ENCODE assay signal across 8 cellular contexts in the genomic region with DNA sequence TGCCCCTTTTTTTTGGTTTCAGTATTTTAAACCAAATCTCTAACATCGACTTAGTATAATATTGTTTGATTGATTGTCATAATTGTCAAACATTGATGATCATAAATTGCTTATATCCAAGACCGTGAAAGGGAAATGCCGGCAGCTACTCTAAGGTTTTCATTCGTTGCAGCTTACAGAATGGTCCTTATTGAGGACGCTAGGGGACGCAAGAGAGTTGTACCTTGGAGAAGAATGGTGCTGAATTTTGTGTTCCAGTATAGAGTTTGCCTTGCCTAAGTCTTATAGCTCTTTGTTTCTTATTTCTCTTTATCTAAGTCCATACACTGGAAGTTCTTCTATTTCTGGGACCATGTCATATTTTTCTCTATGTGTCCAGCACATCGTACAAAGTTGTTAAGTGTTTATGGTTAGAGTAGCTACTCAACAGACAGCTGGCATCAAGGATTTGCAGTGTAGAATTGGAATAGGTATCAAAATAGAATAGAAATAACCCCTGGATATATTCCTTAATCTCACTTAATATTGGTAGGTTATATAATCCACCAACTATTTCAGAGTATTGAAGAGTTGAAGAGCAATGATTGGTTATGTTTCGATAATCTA.
DNase-seq lines count a peak whose midpoint lies in the region; ATAC-seq, FAIRE-seq and TF ChIP-seq lines count a peak whose summit lies in the region.
"Not testable (repeated sequence)": the region's sequence is repeated elsewhere in the genome, so short reads cannot be mapped to it uniquely, and the experiment has no call there.

No MANE protein-coding gene starts in this region.

- SMC1A ChIA-PET in GM12878 (lab: Charles Lee; ENCODE audit: uncharacterized antibody, unreplicated experiment), result interaction anchor here (0.8 to 1.4 kb wide), 5 partner anchors 90 to 822 kb away, joined by 3 to 5 read pairs (median 4); no protein-coding TSS in a partner anchor

- POLR2A ChIA-PET in RWPE1 (lab: Yijun Ruan, JAX; ENCODE audit: low non-redundant PET); GM12878 (lab: Charles Lee): not testable (repeated sequence)

- not testable (repeated sequence) for H3K4me3 ChIP-seq in HL-60 (replicated peaks; ENCODE audit: insufficient read depth, low read length); GM12878; gastroesophageal sphincter; suprapubic skin

- TF ChIP-seq POLR2A in GM12878 (IDR thresholded peaks at IDR 0.05; ENCODE audit: low read depth, low read length); gastroesophageal sphincter (IDR thresholded peaks at IDR 0.05); suprapubic skin (IDR thresholded peaks at IDR 0.05): not testable (repeated sequence)

- peaks cover 23% of the 10 kb centered on the region for H3K27me3 Mint-ChIP-seq in mesothelial cell of epicardium (ENCODE audit: low read depth)

- not testable (repeated sequence) for H3K4me1 ChIP-seq in GM12878 (ENCODE audit: control insufficient read depth, insufficient read depth, low read length)
- H3K4me1 ChIP-seq in gastroesophageal sphincter (peaks cover 0 to 16% (median 0%) of the 10 kb centered on the region in 3 donors), suprapubic skin (peaks cover 15% of the 10 kb centered on the region)

- H3K9ac ChIP-seq in GM12878 (ENCODE audit: control insufficient read depth, insufficient read depth, low read length), result not testable (repeated sequence)

- H3K36me3 ChIP-seq in GM12878 (ENCODE audit: control insufficient read depth in 2 of 2, insufficient read depth in 2 of 2, low read length in 1 of 2); gastroesophageal sphincter; suprapubic skin: not testable (repeated sequence)

- DNase-seq in DMS 273 treated with DMSO at 0.1 percent for 48 hours (lab: John Stamatoyannopoulos, UW), result peak; percentile 5
- DNase-seq in HL-60 (ENCODE audit: low read depth in 1 of 2, low spot score in 1 of 2), result peak in 1 of 2 experiments; percentile 31
- peak; percentile 26 for DNase-seq in NCI-H2107 treated with DMSO at 0.1 percent for 48 hours (lab: John Stamatoyannopoulos, UW; ENCODE audit: unreplicated experiment)
- DNase-seq in RWPE1 (ENCODE audit: low spot score); GM12878 (ENCODE audit: low read depth, low spot score); mesothelial cell of epicardium (ENCODE audit: low spot score in 2 of 2, unreplicated experiment in 2 of 2); suprapubic skin (ENCODE audit: low spot score in 2 of 2): not testable (repeated sequence)

- not testable (repeated sequence) for H3K4me2 ChIP-seq in GM12878 (ENCODE audit: control insufficient read depth, insufficient read depth)

- H4K20me1 ChIP-seq in GM12878 (ENCODE audit: control insufficient read depth, insufficient read depth), result not testable (repeated sequence)

- H3K4me3 Mint-ChIP-seq in mesothelial cell of epicardium, result peak overlapping the region; percentile 33

- 20% methylated on average over 8 of the region's 8 CpGs for WGBS in GM12878 (ENCODE audit: insufficient coverage, insufficient replicate concordance, low lambda C conversion rate, missing lambda C conversion rate)
- 28 to 29% methylated on average over 6 to 8 of the region's 8 CpGs for WGBS in gastroesophageal sphincter (ENCODE audit: low coverage in 1 of 2), 2 donors
- WGBS in suprapubic skin, result 29% methylated on average over 8 of the region's 8 CpGs

- H3K27ac Mint-ChIP-seq in mesothelial cell of epicardium, result not testable (repeated sequence)

- not testable (repeated sequence) for H3K9me3 ChIP-seq in GM12878 (replicated peaks; ENCODE audit: control insufficient read depth, insufficient read depth, low read length); gastroesophageal sphincter; suprapubic skin

- H3K79me2 ChIP-seq in GM12878 (ENCODE audit: control insufficient read depth, insufficient read depth, low read length), result not testable (repeated sequence)

- H3K27ac ChIP-seq in HL-60 (replicated peaks); RWPE1; GM12878 (ENCODE audit: control insufficient read depth, insufficient read depth); gastroesophageal sphincter; suprapubic skin: not testable (repeated sequence)

- TF ChIP-seq CTCF in HL-60 (IDR thresholded peaks at IDR 0.05; ENCODE audit: insufficient read depth, low read length), result peak; percentile 21
- peak; percentile 79 for TF ChIP-seq CTCF in RWPE1 (conservative IDR thresholded peaks at IDR 0.05; ENCODE audit: low read depth)
- peak; percentile 21 to 44 (median 23); a peak in 2 of 6 replicates for TF ChIP-seq CTCF in GM12878 (IDR thresholded peaks at IDR 0.05 in 2 of 3, conservative IDR thresholded peaks at IDR 0.05 in 1 of 3; ENCODE audit: control insufficient read depth in 2 of 3, extremely low read depth in 1 of 3, insufficient read depth in 1 of 3, low read depth in 3 of 3, low read length in 3 of 3)
- peak; percentile 28 to 59 (median 54) for TF ChIP-seq CTCF in gastroesophageal sphincter (IDR thresholded peaks at IDR 0.05)
- TF ChIP-seq CTCF in mesothelial cell of epicardium (IDR thresholded peaks at IDR 0.05; ENCODE audit: unreplicated experiment), result peak; percentile 29
- peak; percentile 33 to 58 for TF ChIP-seq CTCF in suprapubic skin (IDR thresholded peaks at IDR 0.05)

- in situ Hi-C loops in GM12878 (cut with MboI), result not testable (repeated sequence)

- H3K27me3 ChIP-seq in HL-60 (ENCODE audit: insufficient read depth, poor library complexity, severe bottlenecking); GM12878 (replicated peaks in 1 of 2; ENCODE audit: control insufficient read depth in 2 of 2, insufficient read depth in 2 of 2, low read length in 1 of 2); gastroesophageal sphincter; suprapubic skin: not testable (repeated sequence)

- H3K9me3 Mint-ChIP-seq in mesothelial cell of epicardium, result not testable (repeated sequence)

- intact Hi-C loops in GM12878 (cut with micrococcal nuclease; ENCODE audit: unreplicated experiment), result not testable (repeated sequence)

- not testable (repeated sequence) for BruUV-seq in GM12878 (replicated peaks; lab: Mats Ljungman, UMichigan)

- TF ChIP-seq RAD21 in GM12878 (IDR thresholded peaks at IDR 0.05; ENCODE audit: insufficient read depth, low read depth, low read length), result peak; percentile 41

- H3K36me3 Mint-ChIP-seq in mesothelial cell of epicardium, result not testable (repeated sequence)

- H3K4me1 Mint-ChIP-seq in mesothelial cell of epicardium, result peaks cover 14% of the 10 kb centered on the region

- not testable (repeated sequence) for ATAC-seq in GM12878, gastroesophageal sphincter

- not testable (repeated sequence) for H2AFZ ChIP-seq in GM12878 (ENCODE audit: control insufficient read depth, low read depth, low read length)

- RAD21 ChIA-PET in GM12878 (lab: Charles Lee; ENCODE audit: unreplicated experiment), result interaction anchor here (1.3 kb wide), 1 partner anchor 822 kb away, joined by 5 read pairs; no protein-coding TSS in a partner anchor

- not testable (repeated sequence) for FAIRE-seq in GM12878 (lab: Jason Lieb, UNC)

- TF ChIP-seq EP300 in GM12878 (IDR thresholded peaks at IDR 0.05; ENCODE audit: borderline replicate concordance in 1 of 2, control insufficient read depth in 1 of 2, low read depth in 2 of 2, low read length in 2 of 2); gastroesophageal sphincter (IDR thresholded peaks at IDR 0.05); suprapubic skin (IDR thresholded peaks at IDR 0.05): not testable (repeated sequence)

- CTCF ChIA-PET in RWPE1 (lab: Yijun Ruan, JAX) (interaction anchor here (0.6 to 1.0 kb wide), 3 partner anchors 67 to 506 kb away, joined by 3 read pairs; partner anchors contain the start of gene GPR39), GM12878 (lab: Yijun Ruan, JAX) (interaction anchor here (0.8 to 1.4 kb wide), 6 partner anchors 99 to 1496 kb away, joined by 4 to 6 read pairs (median 4); no protein-coding TSS in a partner anchor)

Comparison
In these comparisons a context has a peak if more than half of its experiments do, and no peak if none do; other contexts are left out.
1. CTCF ChIP-seq: peak in every context shown above with its lines; median percentile 79 in RWPE1; 54 in gastroesophageal sphincter; 46 in suprapubic skin; 29 in mesothelial cell of epicardium; 23 in GM12878; 21 in HL-60.